29 cellular contexts compared by ENCODE assay signal in genomic region chr13:81596224-81596753, GRCh38.
"Had no signal": no experiment of that assay in that cellular context is flagged by ENCODE, and none has a peak within 500 bp of the region (broad histone marks: within the 10 kb centered on the region; RNA-seq: fewer than 3 reads in every experiment).

No MANE protein-coding gene starts in this region.

- H3K36me3 ChIP-seq: brain microvascular endothelial cell had no signal

- DNase-seq: activated CD4-positive, alpha-beta T cell treated with anti-CD3 and anti-CD28 coated beads for 4 hours; activated CD8-positive, alpha-beta T cell treated with anti-CD3 and anti-CD28 coated beads for 36 hours; activated effector memory CD4-positive, alpha-beta T cell treated with Interleukin-2 at 50 U/mL for 16 hours; activated naive CD4-positive, alpha-beta T cell; activated T-cell treated with anti-CD3 and anti-CD28 coated beads, Interleukin-2, amount 50 U/mL, for 24 hours; amygdala; brain microvascular endothelial cell; cerebellar nuclear complex; Karpas-422; NCI-H1105 treated with DMSO at 0.1 percent for 48 hours; NCI-H1436 treated with DMSO at 0.1 percent for 48 hours; NCI-H187 treated with DMSO at 0.1 percent for 48 hours; NCI-H2081 treated with DMSO at 0.1 percent for 48 hours; NCI-H2227 treated with DMSO at 0.1 percent for 48 hours; NCI-H446 treated with DMSO at 0.1 percent for 48 hours; NCI-H524 treated with DMSO at 0.1 percent for 48 hours; NCI-H774; OCI-M1; RPMI8226; SK-N-SH; SW 1271 had no signal

- H3K4me3 ChIP-seq: K562 had no signal

- H3K27me3 ChIP-seq: brain microvascular endothelial cell had no signal

- H3K9me3 ChIP-seq: SK-N-SH had no signal

- FAIRE-seq: astrocyte, K562 had no signal

- H3K4me3 Mint-ChIP-seq: activated CD8-positive, alpha-beta T cell treated with anti-CD3 and anti-CD28 coated beads for 36 hours; activated naive CD4-positive, alpha-beta T cell treated with anti-CD3 and anti-CD28 coated beads, Interleukin-2, amount 50 U/mL, for 24 hours; activated T-cell treated with anti-CD3 and anti-CD28 coated beads, Interleukin-2, amount 50 U/mL, for 24 hours; activated T-helper 1 cell treated with anti-CD3 and anti-CD28 coated beads, Interleukin-12 subunit alpha, Interleukin-12 subunit beta, Interleukin-2, Interleukin-4 antibody, amounts not matched to agents 30 ng/mL and 10 ng/mL and 1 ng/mL, durations not matched to agents 14 hours and 24 hours and 36 hours; T-helper 1 cell treated with Interleukin-12 subunit alpha and Interleukin-12 subunit beta and Interleukin-4 antibody, amounts not matched to agents 30 μg/mL and 1 μg/mL, for 36 hours had no signal

- H3K9me3 Mint-ChIP-seq: T-helper 1 cell treated with Interleukin-12 subunit alpha and Interleukin-12 subunit beta and Interleukin-4 antibody, amounts not matched to agents 30 μg/mL and 1 μg/mL, for 36 hours had no signal

- H3K27me3 Mint-ChIP-seq: activated CD8-positive, alpha-beta T cell treated with anti-CD3 and anti-CD28 coated beads for 36 hours; activated naive CD4-positive, alpha-beta T cell treated with anti-CD3 and anti-CD28 coated beads, Interleukin-2, amount 50 U/mL, for 24 hours; activated T-cell treated with anti-CD3 and anti-CD28 coated beads, Interleukin-2, amount 50 U/mL, for 24 hours had no signal

- H3K27ac Mint-ChIP-seq: activated CD8-positive, alpha-beta T cell treated with anti-CD3 and anti-CD28 coated beads for 36 hours; activated naive CD4-positive, alpha-beta T cell treated with anti-CD3 and anti-CD28 coated beads, Interleukin-2, amount 50 U/mL, for 24 hours; activated T-cell treated with anti-CD3 and anti-CD28 coated beads, Interleukin-2, amount 50 U/mL, for 24 hours; activated T-helper 1 cell treated with anti-CD3 and anti-CD28 coated beads, Interleukin-12 subunit alpha, Interleukin-12 subunit beta, Interleukin-2, Interleukin-4 antibody, amounts not matched to agents 30 ng/mL and 10 ng/mL and 1 ng/mL, durations not matched to agents 14 hours and 24 hours and 36 hours; T-helper 1 cell treated with Interleukin-12 subunit alpha and Interleukin-12 subunit beta and Interleukin-4 antibody, amounts not matched to agents 30 μg/mL and 1 μg/mL, for 36 hours had no signal

- H3K4me1 Mint-ChIP-seq: activated naive CD4-positive, alpha-beta T cell treated with anti-CD3 and anti-CD28 coated beads, Interleukin-2, amount 50 U/mL, for 24 hours had no signal

- ATAC-seq: activated CD4-positive, CD25-positive, alpha-beta regulatory T cell treated with anti-CD3 and anti-CD28 coated beads, Interleukin-2, amount 50 U/mL, for 24 hours; activated CD8-positive, alpha-beta T cell treated with anti-CD3 and anti-CD28 coated beads for 36 hours; K562; Panc1; Right ventricle myocardium inferior had no signal

- H3K36me3 Mint-ChIP-seq: activated naive CD4-positive, alpha-beta T cell treated with anti-CD3 and anti-CD28 coated beads, Interleukin-2, amount 50 U/mL, for 24 hours had no signal

- H3K27ac ChIP-seq: brain microvascular endothelial cell had no signal
